6 cellular contexts compared by ENCODE assay signal in the genomic region with DNA sequence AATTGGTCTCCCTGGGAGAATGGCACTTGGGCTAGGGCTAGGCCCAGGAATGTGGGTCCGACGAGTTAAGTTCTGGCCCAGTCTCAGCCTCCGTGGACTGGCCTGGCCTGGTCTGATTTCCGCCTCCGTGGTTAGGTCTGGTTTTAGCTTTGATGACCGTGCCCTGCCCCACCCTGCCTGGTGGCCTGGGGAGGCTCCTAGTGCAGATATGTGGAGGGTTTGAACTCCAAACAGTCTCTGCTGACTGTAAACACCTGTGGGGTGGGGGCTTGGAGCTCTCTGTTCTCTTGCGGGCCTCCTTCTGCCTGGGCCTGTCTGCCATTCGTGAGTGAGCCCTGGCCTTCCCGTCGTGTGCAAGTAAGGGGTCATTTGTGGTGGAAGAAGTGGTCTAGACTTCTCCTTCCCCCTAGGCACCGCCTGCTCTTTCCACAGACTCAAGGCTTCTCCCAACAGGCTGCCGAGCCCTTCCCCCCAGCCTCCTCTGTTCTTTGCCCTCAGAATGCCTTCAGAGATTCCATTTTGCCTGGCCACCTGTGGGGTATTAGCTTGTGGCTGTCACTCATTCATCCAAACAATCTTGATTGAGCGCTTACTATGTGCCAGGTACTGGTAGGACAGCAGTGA. TPM values are rescaled to one million over a fixed set of nuclear protein-coding genes. Genes with fewer than 3 reads are reported as not detected.
DNase-seq lines count a peak whose midpoint lies in the region; ATAC-seq and TF ChIP-seq lines count a peak whose summit lies in the region.

No MANE protein-coding gene starts in this region.

- H3K36me3 ChIP-seq in NT2/D1 (ENCODE audit: insufficient read depth, insufficient read length, low read length) (peaks cover 36% of the 10 kb centered on the region), spleen (peaks cover 0 to 33% (median 6%) of the 10 kb centered on the region in 6 donors)

- ATAC-seq in GM18873 (IDR thresholded peaks at IDR 0.05; ENCODE audit: low FRiP score, unreplicated experiment): no peak

- DNase-seq in NT2/D1 (ENCODE audit: low read depth, low spot score) (no peak), epithelial cell of proximal tubule (ENCODE audit: low read depth) (no peak), spleen (peak; percentile 79), EL (no peak), hippocampal formation (lab: John Stamatoyannopoulos, UW) (no peak)

- no peaks in the 10 kb centered on the region for H3K9me3 ChIP-seq in NT2/D1 (ENCODE audit: insufficient read depth, low read length)
- no peaks in the 10 kb centered on the region for H3K9me3 ChIP-seq in spleen

- WGBS in spleen, 5 donors: 19 to 33% (median 24%) methylated on average over 10 to 13 of the region's 13 CpGs

- H3K9ac ChIP-seq in NT2/D1 (ENCODE audit: insufficient read length, low read depth): peak overlapping the region; percentile 96

- H3K4me1 ChIP-seq in NT2/D1 (ENCODE audit: insufficient read depth, insufficient read length): peaks cover 28% of the 10 kb centered on the region
- H3K4me1 ChIP-seq in spleen: peaks cover 53 to 88% (median 81%) of the 10 kb centered on the region in 6 donors

- no peaks in the 10 kb centered on the region for H3K27me3 ChIP-seq in NT2/D1 (ENCODE audit: insufficient read depth, insufficient read length)
- H3K27me3 ChIP-seq in spleen (replicated peaks in 1 of 7): no peaks in the 10 kb centered on the region

- H3K4me3 ChIP-seq in NT2/D1 (ENCODE audit: insufficient read length, low read depth) (peak overlapping the region; percentile 91), epithelial cell of proximal tubule (ENCODE audit: low read depth, low read length) (peak overlapping the region; percentile 97), spleen (peak overlapping the region; percentile 77 to 97 (median 80))

- intact Hi-C loops in spleen (cut with DNase I; ENCODE audit: low total_unique reads): no loop called here

- TF ChIP-seq CTCF in epithelial cell of proximal tubule (conservative IDR thresholded peaks at IDR 0.05; ENCODE audit: low read depth, low read length) (no peak), spleen (IDR thresholded peaks at IDR 0.05 in 8 of 11, conservative IDR thresholded peaks at IDR 0.05 in 3 of 11) (no peak)

- TF ChIP-seq POLR2A in spleen (IDR thresholded peaks at IDR 0.05): no peak

- H3K27ac ChIP-seq in spleen: peak overlapping the region; percentile 97 to 100 (median 100)

RNA-seq across cellular contexts. Expression of gene ATP6V0C, which starts 1.5 kb away (rescaled TPM):
- total RNA-seq in epithelial cell of proximal tubule: 32.4 and 46.6 TPM in 2 replicates
- total RNA-seq in spleen: 100 to 1,000 TPM in 4 of 7 donors, 10 to 100 TPM in 3; 82.3 to 199 (median 156) TPM
- 100 to 1,000 TPM in 1 of 3 donors, 10 to 100 TPM in 2; 64.5 to 125 (median 99.7) TPM for polyA plus RNA-seq in spleen

RNA-seq across cellular contexts. Expression of gene AMDHD2, which starts 4.9 kb away (rescaled TPM):
- total RNA-seq in epithelial cell of proximal tubule (32.7 and 41.1 TPM in 2 replicates), spleen (10 to 100 TPM; 59.9 to 94.0 (median 70.9) TPM)
- polyA plus RNA-seq in spleen: 10 to 100 TPM; 37.8 to 72.0 (median 38.5) TPM

RNA-seq across cellular contexts. Expression of gene CEMP1, which starts 15.9 kb away (rescaled TPM):
- total RNA-seq in epithelial cell of proximal tubule: not detected in 2 replicates
- total RNA-seq in spleen: under 1 TPM in 2 of 7 donors, not detected in 5; 0.37 to 0.97 TPM
- 1 to 10 TPM in 1 of 3 donors, under 1 TPM in 2; 0.70 to 1.5 (median 0.74) TPM for polyA plus RNA-seq in spleen

RNA-seq across cellular contexts. Expression of gene PDPK1, which starts 22.5 kb away (rescaled TPM):
- total RNA-seq in epithelial cell of proximal tubule (16.4 and 16.5 TPM in 2 replicates), spleen (10 to 100 TPM; 39.5 to 74.5 (median 56.8) TPM)
- 10 to 100 TPM in 1 of 3 donors, 1 to 10 TPM in 2; 6.2 to 15.5 (median 6.2) TPM for polyA plus RNA-seq in spleen

RNA-seq across cellular contexts. Expression of gene TBC1D24, which starts 40.4 kb away (rescaled TPM):
- total RNA-seq in epithelial cell of proximal tubule (7.8 and 9.1 TPM in 2 replicates), spleen (10 to 100 TPM in 6 of 7 donors, 1 to 10 TPM in 1; 9.7 to 15.3 (median 12.8) TPM)
- polyA plus RNA-seq in spleen: 1 to 10 TPM; 2.2 to 5.1 (median 2.2) TPM
